In genomic region chr17:20157078-20157360, GRCh38 we compare ENCODE assay signal across 9 cellular contexts.
DNase-seq lines count a peak whose midpoint lies in the region; ATAC-seq and TF ChIP-seq lines count a peak whose summit lies in the region.
"Had no signal": no experiment of that assay in that cellular context is flagged by ENCODE, and none has a peak within 500 bp of the region (broad histone marks: within the 10 kb centered on the region; RNA-seq: fewer than 3 reads in every experiment).

No MANE protein-coding gene starts in this region.

- H3K9me3 Mint-ChIP-seq in activated naive CD8-positive, alpha-beta T cell (ENCODE audit: low read depth), result no peaks in the 10 kb centered on the region
- no peaks in the 10 kb centered on the region for H3K9me3 Mint-ChIP-seq in activated naive CD8-positive, alpha-beta T cell treated with anti-CD3 and anti-CD28 coated beads, Interleukin-2, amount 50 U/mL, for 24 hours
- no peaks in the 10 kb centered on the region for H3K9me3 Mint-ChIP-seq in mesothelial cell of epicardium

- no peak overlapping the region for H3K27ac Mint-ChIP-seq in activated naive CD8-positive, alpha-beta T cell
- no peak overlapping the region for H3K27ac Mint-ChIP-seq in activated naive CD8-positive, alpha-beta T cell treated with anti-CD3 and anti-CD28 coated beads, Interleukin-2, amount 50 U/mL, for 24 hours
- H3K27ac Mint-ChIP-seq in mesothelial cell of epicardium, result peak overlapping the region; percentile 90

- H3K9me3 ChIP-seq in breast epithelium, result no peaks in the 10 kb centered on the region

- no peaks in the 10 kb centered on the region for H3K36me3 Mint-ChIP-seq in activated naive CD8-positive, alpha-beta T cell
- no peaks in the 10 kb centered on the region for H3K36me3 Mint-ChIP-seq in activated naive CD8-positive, alpha-beta T cell treated with anti-CD3 and anti-CD28 coated beads, Interleukin-2, amount 50 U/mL, for 24 hours (ENCODE audit: low read depth)
- peaks cover 2% of the 10 kb centered on the region for H3K36me3 Mint-ChIP-seq in mesothelial cell of epicardium

- H3K4me3 ChIP-seq in breast epithelium, result peak overlapping the region in 2 of 3 donors; percentile 70 to 86
- peak overlapping the region; percentile 67 for H3K4me3 ChIP-seq in urinary bladder (ENCODE audit: low read depth, low read length)

- no peaks in the 10 kb centered on the region for H3K27me3 ChIP-seq in breast epithelium

- peaks cover 5% of the 10 kb centered on the region for H3K27me3 Mint-ChIP-seq in activated naive CD8-positive, alpha-beta T cell
- H3K27me3 Mint-ChIP-seq in activated naive CD8-positive, alpha-beta T cell treated with anti-CD3 and anti-CD28 coated beads, Interleukin-2, amount 50 U/mL, for 24 hours, result peaks cover 13% of the 10 kb centered on the region
- H3K27me3 Mint-ChIP-seq in mesothelial cell of epicardium (ENCODE audit: low read depth), result peaks cover 7% of the 10 kb centered on the region

- WGBS in urinary bladder, result 76% methylated on average over 12 of the region's 12 CpGs

- ATAC-seq in activated naive CD8-positive, alpha-beta T cell treated with anti-CD3 and anti-CD28 coated beads, Interleukin-2, amount 50 U/mL, for 24 hours, result no peak
- ATAC-seq in HG03469 (IDR thresholded peaks at IDR 0.05; ENCODE audit: unreplicated experiment), result no peak

- intact Hi-C loops in breast epithelium (cut with DNase I; ENCODE audit: low total_unique reads), result no loop called here

- no peak for TF ChIP-seq POLR2A in breast epithelium (IDR thresholded peaks at IDR 0.05)

- no peaks in the 10 kb centered on the region for H3K4me1 ChIP-seq in breast epithelium
- no peaks in the 10 kb centered on the region for H3K4me1 ChIP-seq in urinary bladder (ENCODE audit: insufficient read depth)

- no peaks in the 10 kb centered on the region for H3K36me3 ChIP-seq in breast epithelium
- H3K36me3 ChIP-seq in urinary bladder (ENCODE audit: insufficient read depth), result no peaks in the 10 kb centered on the region

- no peak for TF ChIP-seq CTCF in breast epithelium (IDR thresholded peaks at IDR 0.05)
- TF ChIP-seq CTCF in mesothelial cell of epicardium (IDR thresholded peaks at IDR 0.05; ENCODE audit: unreplicated experiment), result no peak

- H3K27ac ChIP-seq in breast epithelium, result no peak overlapping the region
- H3K27ac ChIP-seq in urinary bladder (ENCODE audit: low read depth), result no peak overlapping the region

- no peak for DNase-seq in activated naive CD8-positive, alpha-beta T cell treated with anti-CD3 and anti-CD28 coated beads, Interleukin-2, amount 50 U/mL, for 24 hours
- no peak for DNase-seq in breast epithelium (ENCODE audit: low spot score in 2 of 2)
- DNase-seq in mesothelial cell of epicardium (ENCODE audit: low spot score in 2 of 2, unreplicated experiment in 2 of 2), result no peak
- no peak for DNase-seq in GM03348 (ENCODE audit: low spot score)
- DNase-seq in Ammon's horn (ENCODE audit: low spot score), result no peak
- DNase-seq: NCI-H2081 treated with DMSO at 0.1 percent for 48 hours had no signal

- peaks cover 4% of the 10 kb centered on the region for H3K4me1 Mint-ChIP-seq in activated naive CD8-positive, alpha-beta T cell (ENCODE audit: low read depth)
- peaks cover 4% of the 10 kb centered on the region for H3K4me1 Mint-ChIP-seq in activated naive CD8-positive, alpha-beta T cell treated with anti-CD3 and anti-CD28 coated beads, Interleukin-2, amount 50 U/mL, for 24 hours
- peaks cover 9% of the 10 kb centered on the region for H3K4me1 Mint-ChIP-seq in mesothelial cell of epicardium

- peak overlapping the region; percentile 87 for H3K4me3 Mint-ChIP-seq in activated naive CD8-positive, alpha-beta T cell
- no peak overlapping the region for H3K4me3 Mint-ChIP-seq in activated naive CD8-positive, alpha-beta T cell treated with anti-CD3 and anti-CD28 coated beads, Interleukin-2, amount 50 U/mL, for 24 hours
- no peak overlapping the region for H3K4me3 Mint-ChIP-seq in mesothelial cell of epicardium
